In genomic region chr12:267581-268482, GRCh38 we compare ENCODE assay signal across 28 cellular contexts. TPM values are rescaled to one million over a fixed set of nuclear protein-coding genes. Genes with fewer than 3 reads are reported as not detected.
DNase-seq lines count a peak whose midpoint lies in the region; ATAC-seq and TF ChIP-seq lines count a peak whose summit lies in the region.
"Had no signal": no experiment of that assay in that cellular context is flagged by ENCODE, and none has a peak within 500 bp of the region (broad histone marks: within the 10 kb centered on the region; RNA-seq: fewer than 3 reads in every experiment).

No MANE protein-coding gene starts in this region.

- ATAC-seq in right cardiac atrium (peak; percentile 61 to 62), HG03097 (IDR thresholded peaks at IDR 0.05; ENCODE audit: low FRiP score, unreplicated experiment) (no peak)
- ATAC-seq: GM12878; natural killer cell treated with Interleukin-12 subunit alpha and Interleukin-12 subunit beta and Interleukin-15 and Interleukin-18, amount 100 ng/mL, for 72 hours had no signal

- no peaks in the 10 kb centered on the region for H3K27me3 Mint-ChIP-seq in brain
- H3K27me3 Mint-ChIP-seq: natural killer cell treated with Interleukin-12 subunit alpha and Interleukin-12 subunit beta and Interleukin-15 and Interleukin-18, amount 100 ng/mL, for 72 hours had no signal

- H3K27me3 ChIP-seq in right cardiac atrium (ENCODE audit: control insufficient read depth, insufficient read depth) = no peaks in the 10 kb centered on the region
- no peaks in the 10 kb centered on the region for H3K27me3 ChIP-seq in parathyroid adenoma (ENCODE audit: control insufficient read depth, insufficient read depth, low read length)
- no peaks in the 10 kb centered on the region for H3K27me3 ChIP-seq in smooth muscle cell (ENCODE audit: low read depth)

- DNase-seq in NCI-H2227 (lab: John Stamatoyannopoulos, UW; ENCODE audit: unreplicated experiment) (peak; percentile 0), NCI-H2227 treated with DMSO at 0.1 percent for 48 hours (lab: John Stamatoyannopoulos, UW) (no peak), right cardiac atrium (no peak), medulla oblongata (ENCODE audit: extremely low spot score) (no peak), smooth muscle cell (lab: John Stamatoyannopoulos, UW; ENCODE audit: unreplicated experiment) (no peak)
- DNase-seq: 8988T; activated CD8-positive, alpha-beta memory T cell treated with anti-CD3 and anti-CD28 coated beads for 24 hours; activated naive CD4-positive, alpha-beta T cell treated with anti-CD3 and anti-CD28 coated beads, Interleukin-2, amount 10 ng/mL, durations not matched to agents 7 days and 5 days; activated T-cell treated with anti-CD3 and anti-CD28 coated beads, Interleukin-2, amount 50 U/mL, for 48 hours; AML-193; aorta; cortex of kidney; hippocampal formation; islet precursor cell; Karpas-422; mesenchymal stem cell; NCI-H187 treated with DMSO at 0.1 percent for 48 hours; NCI-H446 treated with DMSO at 0.1 percent for 48 hours; RPMI8226; stimulated activated CD4-positive, alpha-beta T cell treated with anti-CD3 and anti-CD28 coated beads, Interleukin-4, amount 100 ng/mL, for 24 hours; T1000 had no signal

- intact Hi-C loops in right cardiac atrium (cut with DNase I) = no loop called here

- H4K20me1 ChIP-seq in smooth muscle cell (ENCODE audit: low read depth) = no peaks in the 10 kb centered on the region

- peaks cover 4% of the 10 kb centered on the region for H3F3A ChIP-seq in smooth muscle cell (ENCODE audit: low read depth)

- H3K4me2 ChIP-seq in parathyroid adenoma (ENCODE audit: low read length) (no peak overlapping the region), smooth muscle cell (no peak overlapping the region)

- H3K4me1 ChIP-seq in right cardiac atrium (ENCODE audit: control insufficient read depth, insufficient read depth, low read length) (peaks cover 6% of the 10 kb centered on the region), parathyroid adenoma (peaks cover 10% of the 10 kb centered on the region), smooth muscle cell (ENCODE audit: low read depth) (peaks cover 7% of the 10 kb centered on the region)

- no peaks in the 10 kb centered on the region for H3K9me3 Mint-ChIP-seq in brain
- H3K9me3 Mint-ChIP-seq: activated naive CD4-positive, alpha-beta T cell treated with anti-CD3 and anti-CD28 coated beads, Interleukin-2, amount 10 ng/mL, durations not matched to agents 7 days and 5 days; natural killer cell treated with Interleukin-12 subunit alpha and Interleukin-12 subunit beta and Interleukin-15 and Interleukin-18, amount 100 ng/mL, for 72 hours had no signal

- no peaks in the 10 kb centered on the region for H3K36me3 Mint-ChIP-seq in brain
- H3K36me3 Mint-ChIP-seq: activated naive CD4-positive, alpha-beta T cell treated with anti-CD3 and anti-CD28 coated beads, Interleukin-2, amount 10 ng/mL, durations not matched to agents 7 days and 5 days; natural killer cell treated with Interleukin-12 subunit alpha and Interleukin-12 subunit beta and Interleukin-15 and Interleukin-18, amount 100 ng/mL, for 72 hours had no signal

- no peaks in the 10 kb centered on the region for H3K9me3 ChIP-seq in right cardiac atrium (ENCODE audit: control insufficient read depth, low read length)
- no peaks in the 10 kb centered on the region for H3K9me3 ChIP-seq in parathyroid adenoma (ENCODE audit: control insufficient read depth, low read length)
- H3K9me3 ChIP-seq in smooth muscle cell (replicated peaks; ENCODE audit: low read depth) = no peaks in the 10 kb centered on the region

- peak overlapping the region in 1 of 5 experiments; percentile 5 for H3K4me3 Mint-ChIP-seq in brain
- H3K4me3 Mint-ChIP-seq: activated naive CD4-positive, alpha-beta T cell treated with anti-CD3 and anti-CD28 coated beads, Interleukin-2, amount 10 ng/mL, durations not matched to agents 7 days and 5 days; natural killer cell treated with Interleukin-12 subunit alpha and Interleukin-12 subunit beta and Interleukin-15 and Interleukin-18, amount 100 ng/mL, for 72 hours had no signal

- H2AFZ ChIP-seq in parathyroid adenoma = peak overlapping the region; percentile 35
- no peak overlapping the region for H2AFZ ChIP-seq in smooth muscle cell (ENCODE audit: low read depth)

- H3K4me3 ChIP-seq in right cardiac atrium (ENCODE audit: low read length) = no peak overlapping the region
- no peak overlapping the region for H3K4me3 ChIP-seq in parathyroid adenoma (ENCODE audit: low read depth, low read length)
- no peak overlapping the region for H3K4me3 ChIP-seq in smooth muscle cell
- H3K4me3 ChIP-seq: GM12878 had no signal

- peak overlapping the region in 3 of 5 experiments; percentile 18 to 44 (median 29) for H3K27ac Mint-ChIP-seq in brain
- H3K27ac Mint-ChIP-seq: activated naive CD4-positive, alpha-beta T cell treated with anti-CD3 and anti-CD28 coated beads, Interleukin-2, amount 10 ng/mL, durations not matched to agents 7 days and 5 days; natural killer cell treated with Interleukin-12 subunit alpha and Interleukin-12 subunit beta and Interleukin-15 and Interleukin-18, amount 100 ng/mL, for 72 hours had no signal

- H3K79me2 ChIP-seq in parathyroid adenoma (no peaks in the 10 kb centered on the region), smooth muscle cell (ENCODE audit: low read depth) (no peaks in the 10 kb centered on the region)

- H3K9ac ChIP-seq in parathyroid adenoma (no peak overlapping the region), smooth muscle cell (ENCODE audit: low read depth) (no peak overlapping the region)

- H3K27ac ChIP-seq in right cardiac atrium (ENCODE audit: low read length) (peak overlapping the region; percentile 39), parathyroid adenoma (no peak overlapping the region), smooth muscle cell (ENCODE audit: low read depth) (no peak overlapping the region)

- H3K4me1 Mint-ChIP-seq in brain = peaks cover 43% of the 10 kb centered on the region

- WGBS in right cardiac atrium = 25% methylated on average over 14 of the region's 14 CpGs
- 88% methylated on average over 14 of the region's 14 CpGs for WGBS in smooth muscle cell (ENCODE audit: low lambda C conversion rate)

- TF ChIP-seq CTCF in brain (conservative IDR thresholded peaks at IDR 0.05) (no peak), parathyroid adenoma (IDR thresholded peaks at IDR 0.05) (no peak), smooth muscle cell (IDR thresholded peaks at IDR 0.05; ENCODE audit: borderline replicate concordance, insufficient read depth, poor library complexity, severe bottlenecking) (no peak)

- no peaks in the 10 kb centered on the region for H3K36me3 ChIP-seq in parathyroid adenoma (ENCODE audit: control insufficient read depth, insufficient read depth, low read length)
- H3K36me3 ChIP-seq in smooth muscle cell (ENCODE audit: low read depth) = no peaks in the 10 kb centered on the region

RNA-seq across cellular contexts. Expression of gene SLC6A13, which starts 5.2 kb away (rescaled TPM):
- 4.3 TPM for polyA plus RNA-seq in brain (ENCODE audit: insufficient read depth, low read depth, low replicate concordance)
- 1 to 10 TPM; 2.6 to 5.8 (median 3.6) TPM for total RNA-seq in right cardiac atrium
- 2.1 TPM for polyA plus RNA-seq in right cardiac atrium
- 0.45 and 1.2 TPM in 2 replicates for total RNA-seq in smooth muscle cell
- polyA plus RNA-seq in smooth muscle cell = 0.39 and 0.66 TPM in 2 replicates
- total RNA-seq: HT-29, posterior vena cava had no signal
- polyA plus RNA-seq: aorta had no signal

RNA-seq across cellular contexts. Expression of gene SLC6A12, which starts 53.9 kb away (rescaled TPM):
- 16.6 TPM for polyA plus RNA-seq in brain (ENCODE audit: insufficient read depth, low read depth, low replicate concordance)
- total RNA-seq in right cardiac atrium = 1 to 10 TPM in 3 of 4 donors, under 1 TPM in 1; 0.89 to 2.9 (median 1.3) TPM
- polyA plus RNA-seq in right cardiac atrium = 0.20 TPM
- total RNA-seq in smooth muscle cell = 0.22 and 1.7 TPM in 2 replicates
- polyA plus RNA-seq in smooth muscle cell = 1.1 TPM in 1 of 2 replicates, not detected in the other
- total RNA-seq: HT-29 had no signal
